In the genomic region with DNA sequence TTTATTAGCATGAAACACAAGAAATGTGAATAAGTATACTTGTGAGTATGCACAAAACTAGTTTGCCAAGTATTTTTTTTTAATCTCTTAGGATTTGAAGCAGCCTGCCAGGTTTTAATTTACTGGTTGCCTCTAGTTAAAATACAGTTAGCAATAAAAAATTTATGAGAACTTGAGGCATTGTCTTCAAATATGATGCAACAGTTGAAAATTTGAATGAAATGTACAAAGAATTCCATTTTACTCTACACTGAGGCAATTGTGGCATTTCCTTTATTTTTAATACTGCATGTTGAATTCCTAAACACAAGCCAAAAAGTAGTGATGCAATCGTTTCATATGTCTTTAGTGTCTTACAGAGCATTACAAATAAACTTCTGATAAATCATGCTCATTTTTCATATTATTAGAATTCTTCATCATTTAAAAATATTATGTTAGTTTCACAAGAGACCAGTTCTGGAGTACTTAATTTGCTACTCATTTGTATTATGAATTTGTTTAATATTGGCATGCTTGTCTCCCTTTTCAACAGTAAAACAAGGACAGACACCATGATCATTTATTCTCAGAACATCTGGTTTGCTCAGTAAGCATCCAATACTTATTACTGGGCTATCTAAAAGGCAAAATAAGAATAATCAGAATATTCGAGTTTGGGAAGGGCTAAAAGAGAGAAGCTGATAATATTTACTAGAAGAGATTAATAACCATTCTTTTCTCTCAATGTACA, we compare ENCODE assay signal across 14 cellular contexts.
DNase-seq lines count a peak whose midpoint lies in the region; ATAC-seq and TF ChIP-seq lines count a peak whose summit lies in the region.
"Had no signal": no experiment of that assay in that cellular context is flagged by ENCODE, and none has a peak within 500 bp of the region (broad histone marks: within the 10 kb centered on the region; RNA-seq: fewer than 3 reads in every experiment).

No MANE protein-coding gene starts in this region.

- CTCF ChIA-PET in Calu3 (lab: Charles Lee) = interaction anchor here (0.6 to 0.7 kb wide), 2 partner anchors 187 to 201 kb away, joined by 4 to 5 read pairs; no protein-coding TSS in a partner anchor

- H3K79me2 ChIP-seq in mesendoderm (ENCODE audit: control insufficient read depth, insufficient read depth, low read length) = no peaks in the 10 kb centered on the region

- no peak overlapping the region for H3K56ac ChIP-seq in mesendoderm (ENCODE audit: low read length)

- H3K4me1 ChIP-seq in mesendoderm (ENCODE audit: control insufficient read depth, low read depth, low read length) = no peaks in the 10 kb centered on the region
- H3K4me1 ChIP-seq: upper lobe of left lung had no signal

- WGBS in mesendoderm (ENCODE audit: extremely low coverage, insufficient coverage, low lambda C conversion rate) = no CpG with 5 or more reads among the region's 2 CpGs

- no peak overlapping the region for H2BK5ac ChIP-seq in mesendoderm (ENCODE audit: low read length)

- ATAC-seq in omental fat pad (ENCODE audit: low FRiP score) (peak; percentile 83), GM21390 (IDR thresholded peaks at IDR 0.05; ENCODE audit: unreplicated experiment) (no peak)
- ATAC-seq: HCT116, mucosa of descending colon had no signal

- no peak overlapping the region for H3K27ac ChIP-seq in mesendoderm (ENCODE audit: low read depth, low read length)
- H3K27ac ChIP-seq: upper lobe of left lung had no signal

- H3K18ac ChIP-seq in mesendoderm (ENCODE audit: low read length) = no peak overlapping the region

- no peaks in the 10 kb centered on the region for H3K36me3 ChIP-seq in mesendoderm (ENCODE audit: control insufficient read depth, insufficient read depth, low read length)
- H3K36me3 ChIP-seq: upper lobe of left lung had no signal

- no peak overlapping the region for H4K8ac ChIP-seq in mesendoderm (ENCODE audit: low read depth, low read length)

- intact Hi-C loops in Calu3 (cut with micrococcal nuclease; ENCODE audit: unreplicated experiment) = no loop called here

- H2BK120ac ChIP-seq in mesendoderm (ENCODE audit: low read depth, low read length) = no peak overlapping the region

- H3K9ac ChIP-seq in mesendoderm (ENCODE audit: low read length) = no peak overlapping the region

- TF ChIP-seq CTCF in Calu3 (IDR thresholded peaks at IDR 0.05; ENCODE audit: unreplicated experiment) = no peak
- no peak for TF ChIP-seq CTCF in omental fat pad (IDR thresholded peaks at IDR 0.05)

- DNase-seq in Calu3 (no peak), NCI-H226 (peak; percentile 75), dedifferentiated amniotic fluid mesenchymal stem cell (ENCODE audit: extremely low spot score) (peak; percentile 99), omental fat pad (ENCODE audit: low spot score) (no peak), NCI-H128 (lab: John Stamatoyannopoulos, UW; ENCODE audit: unreplicated experiment) (no peak), NAMALWA (ENCODE audit: low spot score) (no peak), mesendoderm (no peak)
- DNase-seq: activated CD4-positive, alpha-beta T cell treated with anti-CD3 and anti-CD28 coated beads, Interleukin-2, amount 10 ng/mL, durations not matched to agents 24 days and 14 days; activated naive CD4-positive, alpha-beta T cell treated with anti-CD3 and anti-CD28 coated beads, Interleukin-2, amount 10 ng/mL, durations not matched to agents 7 days and 5 days; mucosa of descending colon; NCI-H526 treated with DMSO at 0.1 percent for 48 hours; upper lobe of left lung had no signal

- no TSS peak for BruUV-seq in Calu3 (replicated peaks; lab: Mats Ljungman, UMichigan)

- peak overlapping the region; percentile 0 for H3K27ac Mint-ChIP-seq in Calu3 (ENCODE audit: unreplicated experiment)
- H3K27ac Mint-ChIP-seq: activated CD4-positive, alpha-beta T cell treated with anti-CD3 and anti-CD28 coated beads, Interleukin-2, amount 10 ng/mL, durations not matched to agents 24 days and 14 days; activated naive CD4-positive, alpha-beta T cell treated with anti-CD3 and anti-CD28 coated beads, Interleukin-2, amount 10 ng/mL, durations not matched to agents 7 days and 5 days had no signal

- no peak overlapping the region for H2AK5ac ChIP-seq in mesendoderm (ENCODE audit: low read length)

- no peak overlapping the region for H4K5ac ChIP-seq in mesendoderm (ENCODE audit: low read length)

- no peak overlapping the region for H3K4me3 Mint-ChIP-seq in Calu3 (ENCODE audit: low read depth, unreplicated experiment)
- H3K4me3 Mint-ChIP-seq: activated CD4-positive, alpha-beta T cell treated with anti-CD3 and anti-CD28 coated beads, Interleukin-2, amount 10 ng/mL, durations not matched to agents 24 days and 14 days; activated naive CD4-positive, alpha-beta T cell treated with anti-CD3 and anti-CD28 coated beads, Interleukin-2, amount 10 ng/mL, durations not matched to agents 7 days and 5 days had no signal

- H3K36me3 Mint-ChIP-seq in Calu3 (ENCODE audit: insufficient read depth, unreplicated experiment) = no peaks in the 10 kb centered on the region
- H3K36me3 Mint-ChIP-seq: activated naive CD4-positive, alpha-beta T cell treated with anti-CD3 and anti-CD28 coated beads, Interleukin-2, amount 10 ng/mL, durations not matched to agents 7 days and 5 days had no signal

- no peak overlapping the region for H3K4me2 ChIP-seq in mesendoderm (ENCODE audit: low read length)

- no peak overlapping the region for H2BK15ac ChIP-seq in mesendoderm (replicated peaks; ENCODE audit: low read depth)

- H3K9me3 Mint-ChIP-seq in Calu3 (ENCODE audit: low read depth, unreplicated experiment) = peaks cover 3% of the 10 kb centered on the region
- H3K9me3 Mint-ChIP-seq: activated CD4-positive, alpha-beta T cell treated with anti-CD3 and anti-CD28 coated beads, Interleukin-2, amount 10 ng/mL, durations not matched to agents 24 days and 14 days; activated naive CD4-positive, alpha-beta T cell treated with anti-CD3 and anti-CD28 coated beads, Interleukin-2, amount 10 ng/mL, durations not matched to agents 7 days and 5 days had no signal

- H3K27me3 Mint-ChIP-seq in Calu3 (ENCODE audit: unreplicated experiment) = no peaks in the 10 kb centered on the region
- H3K27me3 Mint-ChIP-seq: activated CD4-positive, alpha-beta T cell treated with anti-CD3 and anti-CD28 coated beads, Interleukin-2, amount 10 ng/mL, durations not matched to agents 24 days and 14 days; activated naive CD4-positive, alpha-beta T cell treated with anti-CD3 and anti-CD28 coated beads, Interleukin-2, amount 10 ng/mL, durations not matched to agents 7 days and 5 days had no signal

- H3K4ac ChIP-seq in mesendoderm (ENCODE audit: low read depth, low read length) = no peak overlapping the region

- no peak overlapping the region for H3K23ac ChIP-seq in mesendoderm (ENCODE audit: low read length)

- H3K79me1 ChIP-seq in mesendoderm (ENCODE audit: low read length) = no peaks in the 10 kb centered on the region

- H3K4me1 Mint-ChIP-seq in Calu3 (ENCODE audit: low read depth, unreplicated experiment) = peaks cover 10% of the 10 kb centered on the region
- H3K4me1 Mint-ChIP-seq: activated CD4-positive, alpha-beta T cell treated with anti-CD3 and anti-CD28 coated beads, Interleukin-2, amount 10 ng/mL, durations not matched to agents 24 days and 14 days; activated naive CD4-positive, alpha-beta T cell treated with anti-CD3 and anti-CD28 coated beads, Interleukin-2, amount 10 ng/mL, durations not matched to agents 7 days and 5 days had no signal

- H3K27me3 ChIP-seq in mesendoderm (ENCODE audit: insufficient read depth, low read length, poor library complexity) = no peaks in the 10 kb centered on the region
- H3K27me3 ChIP-seq: upper lobe of left lung had no signal

- H3K4me3 ChIP-seq in mesendoderm (ENCODE audit: low read length) = no peak overlapping the region
- H3K4me3 ChIP-seq: mucosa of descending colon, upper lobe of left lung had no signal

Comparison
In these comparisons a context has a peak if more than half of its experiments do, and no peak if none do; other contexts are left out.
1. DNase-seq: peak in NCI-H226 (single experiment) and dedifferentiated amniotic fluid mesenchymal stem cell (single experiment); none in Calu3 (single experiment), omental fat pad (single experiment), NCI-H128 (single experiment), NAMALWA (single experiment) and mesendoderm (single experiment).